In genomic region chr1:61641578-61642336, GRCh38 we compare ENCODE assay signal across 8 cellular contexts.
A peak's percentile ranks its signal among the peaks of the same experiment; 100 is the strongest.
DNase-seq lines count a peak whose midpoint lies in the region; ATAC-seq, FAIRE-seq and TF ChIP-seq lines count a peak whose summit lies in the region.

No MANE protein-coding gene starts in this region.

- ATAC-seq in HG02610 (IDR thresholded peaks at IDR 0.05; ENCODE audit: unreplicated experiment) = peak; percentile 96
- ATAC-seq in activated CD8-positive, alpha-beta T cell treated with anti-CD3 and anti-CD28 coated beads for 36 hours = peak; percentile 96

- no peaks in the 10 kb centered on the region for H3K36me3 Mint-ChIP-seq in activated CD8-positive, alpha-beta T cell treated with anti-CD3 and anti-CD28 coated beads for 36 hours (ENCODE audit: low read depth)

- TF ChIP-seq POLR2A in GM12891 (IDR thresholded peaks at IDR 0.05; ENCODE audit: low read depth, low read length) (no peak), endothelial cell of umbilical vein (IDR thresholded peaks at IDR 0.05; ENCODE audit: low read depth, low read length) (no peak)

- no peaks in the 10 kb centered on the region for H3K9me1 ChIP-seq in endothelial cell of umbilical vein (replicated peaks; ENCODE audit: control insufficient read depth, extremely low read depth, insufficient read depth, low read length)

- peak overlapping the region; percentile 40 for H3K9ac ChIP-seq in endothelial cell of umbilical vein (replicated peaks; ENCODE audit: extremely low read depth, insufficient read depth, low read length)
- no peak overlapping the region for H3K9ac ChIP-seq in muscle layer of colon (ENCODE audit: low read length)

- H3K4me3 ChIP-seq in endothelial cell of umbilical vein (replicated peaks in 1 of 3; ENCODE audit: insufficient read depth in 1 of 3, low read depth in 1 of 3, low read length in 3 of 3) (peak overlapping the region in 1 of 3 experiments; percentile 37), muscle layer of colon (ENCODE audit: low read depth in 1 of 2, low read length in 2 of 2) (no peak overlapping the region)

- H3K27ac ChIP-seq in endothelial cell of umbilical vein (ENCODE audit: insufficient read depth, low read depth, low read length) = no peak overlapping the region
- H3K27ac ChIP-seq in muscle layer of colon (ENCODE audit: low read depth, low read length) = peak overlapping the region; percentile 57

- H3K4me1 ChIP-seq in endothelial cell of umbilical vein (ENCODE audit: control insufficient read depth, extremely low read depth, insufficient read depth, low read length) = peaks cover 7% of the 10 kb centered on the region
- H3K4me1 ChIP-seq in muscle layer of colon (ENCODE audit: insufficient read depth, low read length) = peaks cover 18% of the 10 kb centered on the region

- CTCF ChIA-PET in activated CD8-positive, alpha-beta T cell treated with anti-CD3 and anti-CD28 coated beads for 36 hours (lab: Charles Lee) = interaction anchor here (0.6 to 2.0 kb wide), 12 partner anchors 8 to 210 kb away, joined by 3 to 8 read pairs (median 5); no protein-coding TSS in a partner anchor
- CTCF ChIA-PET in endothelial cell of umbilical vein (lab: Charles Lee) = interaction anchor here (0.6 to 3.0 kb wide), 19 partner anchors 9 to 1670 kb away, joined by 3 to 25 read pairs (median 3); no protein-coding TSS in a partner anchor

- H3K9me3 ChIP-seq in endothelial cell of umbilical vein (replicated peaks; ENCODE audit: control insufficient read depth, insufficient read depth, low read length) = no peaks in the 10 kb centered on the region
- H3K9me3 ChIP-seq in muscle layer of colon (ENCODE audit: low read length) = no peaks in the 10 kb centered on the region

- dilution Hi-C loops in endothelial cell of umbilical vein (cut with MboI; ENCODE audit: extremely low pct_ligation_motif_present, low sequenced_read_pairs) = no loop called here

- peak overlapping the region; percentile 82 for H2AFZ ChIP-seq in endothelial cell of umbilical vein (ENCODE audit: low read depth, low read length)

- POLR2A ChIA-PET in activated CD8-positive, alpha-beta T cell treated with anti-CD3 and anti-CD28 coated beads for 36 hours (lab: Charles Lee) = interaction anchor here (1.2 kb wide), 1 partner anchor 178 kb away, joined by 4 read pairs; no protein-coding TSS in a partner anchor
- POLR2A ChIA-PET in endothelial cell of umbilical vein (lab: Charles Lee) = no interaction called here

- TF ChIP-seq CTCF in activated CD8-positive, alpha-beta T cell treated with anti-CD3 and anti-CD28 coated beads for 36 hours (IDR thresholded peaks at IDR 0.05) = peak; percentile 75
- peak; percentile 60 to 90 for TF ChIP-seq CTCF in endothelial cell of umbilical vein (IDR thresholded peaks at IDR 0.05; ENCODE audit: extremely low read depth in 1 of 2, insufficient read depth in 1 of 2, low read depth in 1 of 2, low read length in 2 of 2)

- H3K9me3 Mint-ChIP-seq in activated CD8-positive, alpha-beta T cell treated with anti-CD3 and anti-CD28 coated beads for 36 hours = no peaks in the 10 kb centered on the region

- DNase-seq in GM12891 (ENCODE audit: insufficient read length, low spot score) = peak; percentile 40
- DNase-seq in NCI-H2196 treated with DMSO at 0.1 percent for 48 hours (lab: John Stamatoyannopoulos, UW; ENCODE audit: unreplicated experiment) = peak; percentile 25
- peak; percentile 77 for DNase-seq in activated CD8-positive, alpha-beta T cell treated with anti-CD3 and anti-CD28 coated beads for 36 hours
- peak; percentile 75 for DNase-seq in endothelial cell of umbilical vein (ENCODE audit: low read depth, low spot score)
- DNase-seq in stimulated activated CD8-positive, alpha-beta memory T cell treated with anti-CD3 and anti-CD28 coated beads, Interleukin-4, amount 100 ng/mL, for 24 hours (ENCODE audit: low read depth) = peak; percentile 39
- DNase-seq in OCI-M2 (lab: John Stamatoyannopoulos, UW; ENCODE audit: unreplicated experiment) = no peak

- peak overlapping the region; percentile 62 for H3K4me3 Mint-ChIP-seq in activated CD8-positive, alpha-beta T cell treated with anti-CD3 and anti-CD28 coated beads for 36 hours

- BruUV-seq in endothelial cell of umbilical vein (replicated peaks; lab: Mats Ljungman, UMichigan) = no TSS peak

- peak; percentile 62 for FAIRE-seq in GM12891 (lab: Jason Lieb, UNC)
- FAIRE-seq in endothelial cell of umbilical vein (lab: Jason Lieb, UNC) = peak; percentile 93

- intact Hi-C loops in activated CD8-positive, alpha-beta T cell treated with anti-CD3 and anti-CD28 coated beads for 36 hours (cut with micrococcal nuclease) = no loop called here
- intact Hi-C loops in endothelial cell of umbilical vein (cut with micrococcal nuclease) = loop anchor here (1.0 to 2.0 kb wide), 7 partner anchors 53 to 671 kb away; no protein-coding TSS in a partner anchor

- peaks cover 11% of the 10 kb centered on the region for H3K4me1 Mint-ChIP-seq in activated CD8-positive, alpha-beta T cell treated with anti-CD3 and anti-CD28 coated beads for 36 hours (ENCODE audit: low read depth)

- no peaks in the 10 kb centered on the region for H4K20me1 ChIP-seq in endothelial cell of umbilical vein (replicated peaks; ENCODE audit: control insufficient read depth, extremely low read depth, insufficient read depth, low read length)

- peak overlapping the region; percentile 58 for H3K27ac Mint-ChIP-seq in activated CD8-positive, alpha-beta T cell treated with anti-CD3 and anti-CD28 coated beads for 36 hours

- H3K27me3 ChIP-seq in endothelial cell of umbilical vein (ENCODE audit: control insufficient read depth in 2 of 2, insufficient read depth in 2 of 2, low read length in 2 of 2) (no peaks in the 10 kb centered on the region), muscle layer of colon (ENCODE audit: control insufficient read depth in 1 of 2, insufficient read depth in 2 of 2, low read length in 2 of 2) (no peaks in the 10 kb centered on the region)

- peak overlapping the region; percentile 79 for H3K4me2 ChIP-seq in endothelial cell of umbilical vein (ENCODE audit: insufficient read depth, low read length)

- H3K36me3 ChIP-seq in endothelial cell of umbilical vein (ENCODE audit: control insufficient read depth in 2 of 2, extremely low read depth in 1 of 2, insufficient read depth in 2 of 2, low read length in 2 of 2) (no peaks in the 10 kb centered on the region), muscle layer of colon (ENCODE audit: insufficient read depth, low read length) (no peaks in the 10 kb centered on the region)

- H3K27me3 Mint-ChIP-seq in activated CD8-positive, alpha-beta T cell treated with anti-CD3 and anti-CD28 coated beads for 36 hours = peaks cover 1% of the 10 kb centered on the region

- no peaks in the 10 kb centered on the region for H3K79me2 ChIP-seq in endothelial cell of umbilical vein (ENCODE audit: control insufficient read depth, insufficient read depth, low read length)

TF ChIP-seq in GM12891, 5 proteins besides CTCF, POLR2A, EP300 and RAD21:
- TF ChIP-seq POU2F2 (IDR thresholded peaks at IDR 0.05; ENCODE audit: low read depth, low read length) (no peak), PAX5 (IDR thresholded peaks at IDR 0.05; ENCODE audit: insufficient read depth, low read length, severe bottlenecking) (no peak), SPI1 (IDR thresholded peaks at IDR 0.05; ENCODE audit: low read depth, low read length) (no peak), TAF1 (IDR thresholded peaks at IDR 0.05; ENCODE audit: low read depth, low read length) (no peak), POLR2AphosphoS5 (IDR thresholded peaks at IDR 0.05; ENCODE audit: low read depth, low read length) (no peak)
TF ChIP-seq in GM12891: peak in this region for 0.

TF ChIP-seq in endothelial cell of umbilical vein, 7 proteins besides CTCF, POLR2A, EP300 and RAD21:
- TF ChIP-seq JUN (IDR thresholded peaks at IDR 0.05; ENCODE audit: borderline replicate concordance, insufficient read depth, insufficient read length, low read depth) (no peak), MAX (IDR thresholded peaks at IDR 0.05; ENCODE audit: insufficient read depth, insufficient read length) (no peak), EZH2 (IDR thresholded peaks at IDR 0.05; ENCODE audit: borderline replicate concordance, low read depth, low read length, severe bottlenecking) (no peak), POLR2AphosphoS5 (IDR thresholded peaks at IDR 0.05; ENCODE audit: insufficient read depth, low read depth, low read length) (no peak)
TF ChIP-seq in endothelial cell of umbilical vein: peak in this region for 0.
